Comparison of ENCODE assay signal across 30 cellular contexts in genomic region chr11:117175781-117176180, GRCh38. TPM values are rescaled to one million over a fixed set of nuclear protein-coding genes. Genes with fewer than 3 reads are reported as not detected.
A peak's percentile ranks its signal among the peaks of the same experiment; 100 is the strongest.
DNase-seq lines count a peak whose midpoint lies in the region; ATAC-seq and TF ChIP-seq lines count a peak whose summit lies in the region.
"Had no signal": no experiment of that assay in that cellular context is flagged by ENCODE, and none has a peak within 500 bp of the region (broad histone marks: within the 10 kb centered on the region; RNA-seq: fewer than 3 reads in every experiment).

No MANE protein-coding gene starts in this region.

- no peak for TF ChIP-seq CTCF in activated B cell treated with CpG ODN at 0.5 μM for 24 hours (IDR thresholded peaks at IDR 0.05)
- no peak for TF ChIP-seq CTCF in fibroblast of mammary gland (conservative IDR thresholded peaks at IDR 0.05; ENCODE audit: control insufficient read depth, insufficient read depth, low read depth, low read length)

- CTCF ChIA-PET in CD4-positive, alpha-beta memory T cell (lab: Charles Lee; ENCODE audit: partially characterized antibody) = no interaction called here
- CTCF ChIA-PET in activated B cell treated with CpG ODN at 0.5 μM for 24 hours (lab: Charles Lee) = interaction anchor here (1.2 kb wide), 1 partner anchor 51 kb away, joined by 4 read pairs; no protein-coding TSS in a partner anchor

- no peak overlapping the region for H3K4me3 ChIP-seq in CD4-positive, alpha-beta memory T cell (ENCODE audit: low read length in 2 of 2)
- H3K4me3 ChIP-seq in fibroblast of mammary gland (ENCODE audit: control insufficient read depth, low read depth, low read length) = no peak overlapping the region
- H3K4me3 ChIP-seq: body of pancreas, HAP-1, heart left ventricle, smooth muscle cell had no signal

- peaks cover 0 to 13% of the 10 kb centered on the region in 2 donors for H3K36me3 Mint-ChIP-seq in CD4-positive, alpha-beta memory T cell
- H3K36me3 Mint-ChIP-seq in activated B cell treated with CpG ODN at 0.5 μM for 24 hours (ENCODE audit: low read depth) = peaks cover 19% of the 10 kb centered on the region

- no peaks in the 10 kb centered on the region for H3K27me3 Mint-ChIP-seq in CD4-positive, alpha-beta memory T cell
- H3K27me3 Mint-ChIP-seq in activated B cell treated with CpG ODN at 0.5 μM for 24 hours = no peaks in the 10 kb centered on the region
- H3K27me3 Mint-ChIP-seq: activated CD4-positive, alpha-beta memory T cell treated with anti-CD3 and anti-CD28 coated beads for 36 hours; T-helper 17 cell had no signal

- no peaks in the 10 kb centered on the region for H3K9me3 Mint-ChIP-seq in CD4-positive, alpha-beta memory T cell
- no peaks in the 10 kb centered on the region for H3K9me3 Mint-ChIP-seq in activated B cell treated with CpG ODN at 0.5 μM for 24 hours
- H3K9me3 Mint-ChIP-seq: activated CD4-positive, alpha-beta memory T cell treated with anti-CD3 and anti-CD28 coated beads for 36 hours; activated naive CD4-positive, alpha-beta T cell treated with anti-CD3 and anti-CD28 coated beads for 36 hours; activated T-helper 1 cell treated with anti-CD3 and anti-CD28 coated beads, Interleukin-12 subunit alpha, Interleukin-12 subunit beta, Interleukin-2, Interleukin-4 antibody, amounts not matched to agents 30 ng/mL and 10 ng/mL and 1 ng/mL, durations not matched to agents 14 hours and 24 hours and 36 hours; CD8-positive, alpha-beta T cell had no signal

- POLR2A ChIA-PET in CD4-positive, alpha-beta memory T cell (lab: Charles Lee; ENCODE audit: partially characterized antibody) = interaction anchor here (0.6 kb wide), 1 partner anchor 424 kb away, joined by 3 read pairs; no protein-coding TSS in a partner anchor
- POLR2A ChIA-PET in activated B cell treated with CpG ODN at 0.5 μM for 24 hours (lab: Charles Lee) = interaction anchor here (1.4 kb wide), 1 partner anchor 32 kb away, joined by 5 read pairs; the partner anchor contains the start of gene PAFAH1B2

- DNase-seq in CD4-positive, alpha-beta memory T cell = no peak
- DNase-seq in activated B cell treated with CpG ODN at 0.5 μM for 24 hours = no peak
- peak; percentile 36 for DNase-seq in fibroblast of mammary gland (ENCODE audit: low read depth)
- no peak for DNase-seq in substantia nigra (lab: John Stamatoyannopoulos, UW)
- DNase-seq in activated effector memory CD4-positive, alpha-beta T cell treated with anti-CD3 and anti-CD28 coated beads, Interleukin-2, amount 50 U/mL, for 16 hours = no peak
- no peak for DNase-seq in NOMO-1 treated with dmso at 0.1 percent for 144 hours (lab: John Stamatoyannopoulos, UW; ENCODE audit: unreplicated experiment)
- DNase-seq: activated CD4-positive, alpha-beta memory T cell treated with anti-CD3 and anti-CD28 coated beads for 36 hours; activated CD4-positive, alpha-beta T cell treated with anti-CD3 and anti-CD28 coated beads for 1 hour; activated CD8-positive, alpha-beta memory T cell treated with anti-CD3 and anti-CD28 coated beads, Interleukin-2, amount 50 U/mL, for 48 hours; activated naive CD4-positive, alpha-beta T cell treated with anti-CD3 and anti-CD28 coated beads for 36 hours; body of pancreas; CD8-positive, alpha-beta T cell; cerebellar nuclear complex; DMS153; effector CD4-positive, alpha-beta T cell; heart left ventricle; KBM-7; left ventricle myocardium superior; NCI-H1105 treated with DMSO at 0.1 percent for 48 hours; NCI-H1930; NK-92 treated with Interleukin-12 subunit alpha and Interleukin-12 subunit beta, amount 100 ng/mL, for 24 hours; PC-3; stimulated activated CD4-positive, alpha-beta T cell treated with anti-CD3 and anti-CD28 coated beads, Interleukin-1b, Interleukin-23, amount 100 ng/mL, for 48 hours; T-helper 17 cell; trophoblast cell had no signal

- H3K36me3 ChIP-seq in CD4-positive, alpha-beta memory T cell (ENCODE audit: insufficient read depth, low read length) = no peaks in the 10 kb centered on the region

- no peak overlapping the region for H3K4me3 Mint-ChIP-seq in CD4-positive, alpha-beta memory T cell
- no peak overlapping the region for H3K4me3 Mint-ChIP-seq in activated B cell treated with CpG ODN at 0.5 μM for 24 hours
- H3K4me3 Mint-ChIP-seq: activated CD4-positive, alpha-beta memory T cell treated with anti-CD3 and anti-CD28 coated beads for 36 hours; activated naive CD4-positive, alpha-beta T cell treated with anti-CD3 and anti-CD28 coated beads for 36 hours; activated T-helper 1 cell treated with anti-CD3 and anti-CD28 coated beads, Interleukin-12 subunit alpha, Interleukin-12 subunit beta, Interleukin-2, Interleukin-4 antibody, amounts not matched to agents 30 ng/mL and 10 ng/mL and 1 ng/mL, durations not matched to agents 14 hours and 24 hours and 36 hours; CD8-positive, alpha-beta T cell; T-helper 17 cell had no signal

- H3K9me3 ChIP-seq in CD4-positive, alpha-beta memory T cell (ENCODE audit: control insufficient read depth in 1 of 2, low read length in 2 of 2) = no peaks in the 10 kb centered on the region
- H3K9me3 ChIP-seq: body of pancreas, HAP-1, heart left ventricle had no signal

- ATAC-seq in activated B cell treated with CpG ODN at 0.5 μM for 24 hours (ENCODE audit: low read depth) (no peak), HG02642 (IDR thresholded peaks at IDR 0.05; ENCODE audit: poor library complexity, unreplicated experiment) (no peak)
- ATAC-seq: body of pancreas; CD8-positive, alpha-beta T cell; heart left ventricle; left ventricle myocardium superior; T-helper 17 cell had no signal

- peak overlapping the region in 4 of 7 donors; percentile 27 to 42 (median 30) for H3K27ac Mint-ChIP-seq in CD4-positive, alpha-beta memory T cell
- H3K27ac Mint-ChIP-seq in activated B cell treated with CpG ODN at 0.5 μM for 24 hours = peak overlapping the region; percentile 50
- H3K27ac Mint-ChIP-seq: activated CD4-positive, alpha-beta memory T cell treated with anti-CD3 and anti-CD28 coated beads for 36 hours; activated naive CD4-positive, alpha-beta T cell treated with anti-CD3 and anti-CD28 coated beads for 36 hours; activated T-helper 1 cell treated with anti-CD3 and anti-CD28 coated beads, Interleukin-12 subunit alpha, Interleukin-12 subunit beta, Interleukin-2, Interleukin-4 antibody, amounts not matched to agents 30 ng/mL and 10 ng/mL and 1 ng/mL, durations not matched to agents 14 hours and 24 hours and 36 hours; T-helper 17 cell had no signal

- H3K4me1 ChIP-seq in CD4-positive, alpha-beta memory T cell (ENCODE audit: insufficient read depth, low read length) = peaks cover 28% of the 10 kb centered on the region

- peaks cover 16 to 37% (median 29%) of the 10 kb centered on the region in 4 donors for H3K4me1 Mint-ChIP-seq in CD4-positive, alpha-beta memory T cell
- H3K4me1 Mint-ChIP-seq in activated B cell treated with CpG ODN at 0.5 μM for 24 hours = peaks cover 25% of the 10 kb centered on the region

- no peak overlapping the region for H3K27ac ChIP-seq in CD4-positive, alpha-beta memory T cell (ENCODE audit: low read depth, low read length)
- peak overlapping the region; percentile 85 for H3K27ac ChIP-seq in substantia nigra (ENCODE audit: low read depth, low read length, poor library complexity, severe bottlenecking)
- H3K27ac ChIP-seq: body of pancreas, HL-60 had no signal

- no peaks in the 10 kb centered on the region for H3K27me3 ChIP-seq in CD4-positive, alpha-beta memory T cell (ENCODE audit: insufficient read depth, low read length)
- H3K27me3 ChIP-seq: body of pancreas, heart left ventricle had no signal

- intact Hi-C loops in CD4-positive, alpha-beta memory T cell (cut with micrococcal nuclease) = loop anchor here (5.0 kb wide), 1 partner anchor 403 kb away; the partner anchor contains the start of gene BUD13
- intact Hi-C loops in activated B cell treated with CpG ODN at 0.5 μM for 24 hours (cut with micrococcal nuclease) = no loop called here

RNA-seq across cellular contexts. Expression of gene SIDT2, which starts 2.8 kb away (rescaled TPM):
- total RNA-seq in CD4-positive, alpha-beta memory T cell = 10 to 100 TPM; 60.2 to 67.3 TPM
- 1 to 10 TPM; 2.1 to 4.1 TPM for polyA plus RNA-seq in CD4-positive, alpha-beta memory T cell
- 96.7 and 115 TPM in 2 replicates for total RNA-seq in activated B cell treated with CpG ODN at 0.5 μM for 24 hours

RNA-seq across cellular contexts. Expression of gene TAGLN, which starts 23.4 kb away (rescaled TPM):
- 10 to 100 TPM; 17.7 to 19.7 TPM for total RNA-seq in CD4-positive, alpha-beta memory T cell
- polyA plus RNA-seq in CD4-positive, alpha-beta memory T cell = under 1 TPM; 0.15 to 0.36 TPM
- 14.2 and 17.9 TPM in 2 replicates for total RNA-seq in activated B cell treated with CpG ODN at 0.5 μM for 24 hours

RNA-seq across cellular contexts. Expression of gene PAFAH1B2, which starts 31.7 kb away (rescaled TPM):
- total RNA-seq in CD4-positive, alpha-beta memory T cell = 10 to 100 TPM; 61.6 to 64.2 TPM
- 10 to 100 TPM; 16.4 to 23.7 TPM for polyA plus RNA-seq in CD4-positive, alpha-beta memory T cell
- total RNA-seq in activated B cell treated with CpG ODN at 0.5 μM for 24 hours = 71.3 and 78.7 TPM in 2 replicates

RNA-seq across cellular contexts. Expression of gene PCSK7, which starts 56.1 kb away (rescaled TPM):
- total RNA-seq in CD4-positive, alpha-beta memory T cell = 100 to 1,000 TPM; 300 to 325 TPM
- polyA plus RNA-seq in CD4-positive, alpha-beta memory T cell = 10 to 100 TPM; 33.3 to 84.2 TPM
- 274 and 341 TPM in 2 replicates for total RNA-seq in activated B cell treated with CpG ODN at 0.5 μM for 24 hours

RNA-seq across cellular contexts. Expression of gene RNF214, which starts 56.7 kb away (rescaled TPM):
- total RNA-seq in CD4-positive, alpha-beta memory T cell = 10 to 100 TPM; 41.8 to 50.1 TPM
- 10 to 100 TPM; 20.7 to 45.0 TPM for polyA plus RNA-seq in CD4-positive, alpha-beta memory T cell
- 18.7 and 22.3 TPM in 2 replicates for total RNA-seq in activated B cell treated with CpG ODN at 0.5 μM for 24 hours
